ENCODE assay signal across 15 cellular contexts in the genomic region with DNA sequence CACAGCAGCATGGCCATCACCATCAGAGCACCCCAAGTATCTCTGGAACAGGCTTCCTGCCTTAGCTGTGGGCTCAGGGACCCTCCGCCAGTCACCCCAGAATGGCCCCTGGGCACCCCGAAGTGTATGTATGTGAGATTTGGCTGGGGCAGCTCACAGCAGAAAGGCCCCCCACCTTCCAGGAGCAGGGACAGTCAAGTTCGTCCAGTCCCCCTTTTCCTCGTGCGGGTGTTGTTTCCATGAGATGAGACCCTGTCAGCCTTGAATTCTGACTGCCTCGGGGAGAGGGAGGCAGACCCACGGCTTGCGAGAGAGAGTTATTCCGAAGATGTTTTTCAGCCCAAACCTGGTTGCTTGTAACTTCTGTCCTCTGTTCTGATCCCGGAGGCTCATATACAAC.
DNase-seq lines count a peak whose midpoint lies in the region; ATAC-seq and TF ChIP-seq lines count a peak whose summit lies in the region.
"Had no signal": no experiment of that assay in that cellular context is flagged by ENCODE, and none has a peak within 500 bp of the region (broad histone marks: within the 10 kb centered on the region; RNA-seq: fewer than 3 reads in every experiment).

No MANE protein-coding gene starts in this region.

- H3K36me3 ChIP-seq in DND-41 (ENCODE audit: insufficient read depth, low read length) = no peaks in the 10 kb centered on the region
- H3K36me3 ChIP-seq in colonic mucosa = no peaks in the 10 kb centered on the region
- H3K36me3 ChIP-seq in neural progenitor cell = no peaks in the 10 kb centered on the region
- H3K36me3 ChIP-seq: BE2C had no signal

- H3K4me3 ChIP-seq in DND-41 (ENCODE audit: low read depth in 1 of 2, low read length in 2 of 2) (no peak overlapping the region), colonic mucosa (no peak overlapping the region), neural progenitor cell (no peak overlapping the region)
- H3K4me3 ChIP-seq: A549 had no signal

- DNase-seq in DND-41 = peak; percentile 1
- DNase-seq in colonic mucosa = peak; percentile 9
- no peak for DNase-seq in neural progenitor cell (ENCODE audit: low spot score)
- peak; percentile 2 for DNase-seq in stimulated activated CD8-positive, alpha-beta memory T cell treated with anti-CD3 and anti-CD28 coated beads, Interleukin-4, amount 100 ng/mL, for 48 hours
- no peak for DNase-seq in AG20443 (ENCODE audit: low spot score)
- no peak for DNase-seq in activated T-cell treated with anti-CD3 and anti-CD28 coated beads, Interleukin-2, amount 50 U/mL, for 24 hours
- DNase-seq: BE2C; CD4-positive, CD25-positive, alpha-beta regulatory T cell; H7; Karpas-422; MV-4-11; NCI-H2029 treated with DMSO at 0.1 percent for 48 hours; Right ventricle myocardium superior had no signal

- H3K4me1 ChIP-seq in DND-41 (ENCODE audit: insufficient read depth, low read length) (peaks cover 11% of the 10 kb centered on the region), colonic mucosa (no peaks in the 10 kb centered on the region), neural progenitor cell (no peaks in the 10 kb centered on the region)
- H3K4me1 ChIP-seq: A549, BE2C had no signal

- peak overlapping the region; percentile 25 for H3K27ac Mint-ChIP-seq in neural progenitor cell
- H3K27ac Mint-ChIP-seq in activated T-cell treated with anti-CD3 and anti-CD28 coated beads, Interleukin-2, amount 50 U/mL, for 24 hours = no peak overlapping the region
- H3K27ac Mint-ChIP-seq: CD4-positive, CD25-positive, alpha-beta regulatory T cell had no signal

- peaks cover 10% of the 10 kb centered on the region for H3K27me3 Mint-ChIP-seq in neural progenitor cell (ENCODE audit: insufficient read depth, low read depth)
- H3K27me3 Mint-ChIP-seq in activated T-cell treated with anti-CD3 and anti-CD28 coated beads, Interleukin-2, amount 50 U/mL, for 24 hours = peaks cover 11% of the 10 kb centered on the region

- peaks cover 7% of the 10 kb centered on the region for H3K4me1 Mint-ChIP-seq in neural progenitor cell
- H3K4me1 Mint-ChIP-seq in activated T-cell treated with anti-CD3 and anti-CD28 coated beads, Interleukin-2, amount 50 U/mL, for 24 hours (ENCODE audit: low read depth) = no peaks in the 10 kb centered on the region
- H3K4me1 Mint-ChIP-seq: CD4-positive, CD25-positive, alpha-beta regulatory T cell had no signal

- intact Hi-C loops in colonic mucosa (cut with DNase I) = no loop called here

- H3K27ac ChIP-seq in DND-41 (ENCODE audit: low read length) (no peak overlapping the region), colonic mucosa (no peak overlapping the region), neural progenitor cell (no peak overlapping the region)
- H3K27ac ChIP-seq: A549 had no signal

- H3K9me3 Mint-ChIP-seq in neural progenitor cell = peaks cover 2% of the 10 kb centered on the region
- H3K9me3 Mint-ChIP-seq in activated T-cell treated with anti-CD3 and anti-CD28 coated beads, Interleukin-2, amount 50 U/mL, for 24 hours = no peaks in the 10 kb centered on the region
- H3K9me3 Mint-ChIP-seq: CD4-positive, CD25-positive, alpha-beta regulatory T cell had no signal

- no peaks in the 10 kb centered on the region for H3K79me2 ChIP-seq in DND-41 (ENCODE audit: insufficient read depth, low read length)
- no peaks in the 10 kb centered on the region for H3K79me2 ChIP-seq in neural progenitor cell (ENCODE audit: low read depth)

- H3F3A ChIP-seq in neural progenitor cell (ENCODE audit: low read depth) = no peaks in the 10 kb centered on the region

- H2AFZ ChIP-seq in DND-41 (ENCODE audit: low read depth, low read length) (no peak overlapping the region), neural progenitor cell (replicated peaks) (no peak overlapping the region)

- no peak overlapping the region for H3K4me3 Mint-ChIP-seq in neural progenitor cell
- H3K4me3 Mint-ChIP-seq in activated T-cell treated with anti-CD3 and anti-CD28 coated beads, Interleukin-2, amount 50 U/mL, for 24 hours = no peak overlapping the region
- H3K4me3 Mint-ChIP-seq: CD4-positive, CD25-positive, alpha-beta regulatory T cell had no signal

- H3K4me2 ChIP-seq in DND-41 (ENCODE audit: insufficient read depth, low read length) (no peak overlapping the region), neural progenitor cell (no peak overlapping the region)
- H3K4me2 ChIP-seq: A549 had no signal

- H3K9me3 ChIP-seq in DND-41 (ENCODE audit: insufficient read depth, low read length, severe bottlenecking) (no peaks in the 10 kb centered on the region), colonic mucosa (no peaks in the 10 kb centered on the region), neural progenitor cell (ENCODE audit: low read depth) (no peaks in the 10 kb centered on the region)
- H3K9me3 ChIP-seq: A549, BE2C had no signal

- ATAC-seq in DND-41 (ENCODE audit: insufficient read depth, low read depth) (no peak), GM18909 (IDR thresholded peaks at IDR 0.05; ENCODE audit: poor library complexity, unreplicated experiment) (no peak)
- ATAC-seq: A549 had no signal

- TF ChIP-seq CTCF in DND-41 (IDR thresholded peaks at IDR 0.05; ENCODE audit: borderline replicate concordance, extremely low read depth, low read length, poor library complexity, severe bottlenecking) = no peak
- TF ChIP-seq CTCF in colonic mucosa (IDR thresholded peaks at IDR 0.05) = no peak
- TF ChIP-seq CTCF in neural progenitor cell (IDR thresholded peaks at IDR 0.05) = no peak

- H3K27me3 ChIP-seq in DND-41 (ENCODE audit: insufficient read depth, low read length, poor library complexity) = no peaks in the 10 kb centered on the region
- H3K27me3 ChIP-seq in colonic mucosa = no peaks in the 10 kb centered on the region
- no peaks in the 10 kb centered on the region for H3K27me3 ChIP-seq in neural progenitor cell

- H4K20me1 ChIP-seq in DND-41 (ENCODE audit: insufficient read depth, low read length) (no peaks in the 10 kb centered on the region), neural progenitor cell (ENCODE audit: low read depth) (no peaks in the 10 kb centered on the region)

- H3K9ac ChIP-seq in DND-41 (ENCODE audit: low read depth, low read length) (no peak overlapping the region), colonic mucosa (ENCODE audit: low read depth in 2 of 2, low read length in 2 of 2) (no peak overlapping the region), neural progenitor cell (no peak overlapping the region)

- H3K36me3 Mint-ChIP-seq in neural progenitor cell = no peaks in the 10 kb centered on the region
- H3K36me3 Mint-ChIP-seq in activated T-cell treated with anti-CD3 and anti-CD28 coated beads, Interleukin-2, amount 50 U/mL, for 24 hours (ENCODE audit: low read depth) = no peaks in the 10 kb centered on the region
- H3K36me3 Mint-ChIP-seq: CD4-positive, CD25-positive, alpha-beta regulatory T cell had no signal

Comparison
In these comparisons a context has a peak if more than half of its experiments do, and no peak if none do; other contexts are left out.
1. DNase-seq: peak in DND-41 (single experiment), colonic mucosa (single experiment) and stimulated activated CD8-positive, alpha-beta memory T cell treated with anti-CD3 and anti-CD28 coated beads, Interleukin-4, amount 100 ng/mL, for 48 hours (single experiment); none in neural progenitor cell (single experiment), AG20443 (single experiment) and activated T-cell treated with anti-CD3 and anti-CD28 coated beads, Interleukin-2, amount 50 U/mL, for 24 hours (single experiment).